1 cellular context compared by ENCODE assay signal in genomic region chr6:32971581-32972352, GRCh38.
A peak's percentile ranks its signal among the peaks of the same experiment; 100 is the strongest.
TF ChIP-seq lines count a peak whose summit lies in the region.

No MANE protein-coding gene starts in this region.

TF ChIP-seq in IMR-90, 13 proteins besides CTCF, POLR2A, EP300 and RAD21 (continued from another document):
- TF ChIP-seq SMC3 (IDR thresholded peaks at IDR 0.05; ENCODE audit: low read depth, low read length) (peak; percentile 14; the same call in 1 of the 2 replicates), CHD1 (IDR thresholded peaks at IDR 0.05; ENCODE audit: low read depth, low read length) (peak; percentile 69; the same call in 1 of the 2 replicates), ELK1 (IDR thresholded peaks at IDR 0.05; ENCODE audit: borderline replicate concordance, low read depth, low read length) (no peak), BHLHE40 (IDR thresholded peaks at IDR 0.05; ENCODE audit: low read depth, low read length) (peak; percentile 83), RCOR1 (IDR thresholded peaks at IDR 0.05; ENCODE audit: insufficient replicate concordance, low read length) (no peak), FOS (IDR thresholded peaks at IDR 0.05; ENCODE audit: low read depth, low read length) (peak; percentile 70)
